ENCODE assay signal across 1 cellular context in the genomic region with DNA sequence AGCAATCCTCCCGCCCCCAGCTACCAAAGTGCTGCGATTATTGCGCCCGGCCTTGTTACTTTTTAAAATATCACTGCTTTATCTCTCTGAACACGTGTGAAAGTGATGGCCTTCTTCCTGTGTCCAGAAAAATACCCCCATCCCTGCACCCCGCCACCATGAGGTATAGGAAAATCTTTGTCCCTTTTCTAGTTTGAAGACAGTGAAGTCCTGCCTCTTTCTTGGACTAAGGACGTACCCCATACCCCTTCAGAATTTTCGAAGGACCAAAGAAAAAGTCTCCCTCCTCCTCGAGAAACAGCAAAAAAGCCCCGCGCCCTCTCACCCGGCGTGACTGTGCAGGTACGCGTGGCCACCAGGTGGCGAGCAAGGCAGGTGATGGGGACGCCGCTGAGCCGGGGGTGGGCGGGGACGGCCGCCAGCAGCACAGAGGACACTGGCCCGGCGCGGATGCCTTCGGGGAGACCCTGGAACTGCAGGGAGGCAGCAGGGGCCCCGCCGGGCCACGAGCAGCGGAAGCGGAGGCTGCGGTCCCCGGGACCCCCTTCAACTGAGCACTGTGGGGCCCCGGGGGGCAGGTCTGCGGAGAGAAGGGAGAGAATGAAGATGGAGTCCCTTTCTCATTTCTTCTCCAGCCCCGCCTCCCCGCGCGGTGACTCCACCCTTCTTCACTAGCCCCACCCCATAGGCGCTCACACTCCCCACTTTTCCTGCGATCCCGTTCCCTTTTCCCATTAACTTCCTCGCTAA.
TF ChIP-seq lines count a peak whose summit lies in the region.

No MANE protein-coding gene starts in this region.

TF ChIP-seq in K562, 482 proteins besides CTCF, POLR2A, EP300 and RAD21 (continued from another document and continues in another):
- TF ChIP-seq, protein P1, sequence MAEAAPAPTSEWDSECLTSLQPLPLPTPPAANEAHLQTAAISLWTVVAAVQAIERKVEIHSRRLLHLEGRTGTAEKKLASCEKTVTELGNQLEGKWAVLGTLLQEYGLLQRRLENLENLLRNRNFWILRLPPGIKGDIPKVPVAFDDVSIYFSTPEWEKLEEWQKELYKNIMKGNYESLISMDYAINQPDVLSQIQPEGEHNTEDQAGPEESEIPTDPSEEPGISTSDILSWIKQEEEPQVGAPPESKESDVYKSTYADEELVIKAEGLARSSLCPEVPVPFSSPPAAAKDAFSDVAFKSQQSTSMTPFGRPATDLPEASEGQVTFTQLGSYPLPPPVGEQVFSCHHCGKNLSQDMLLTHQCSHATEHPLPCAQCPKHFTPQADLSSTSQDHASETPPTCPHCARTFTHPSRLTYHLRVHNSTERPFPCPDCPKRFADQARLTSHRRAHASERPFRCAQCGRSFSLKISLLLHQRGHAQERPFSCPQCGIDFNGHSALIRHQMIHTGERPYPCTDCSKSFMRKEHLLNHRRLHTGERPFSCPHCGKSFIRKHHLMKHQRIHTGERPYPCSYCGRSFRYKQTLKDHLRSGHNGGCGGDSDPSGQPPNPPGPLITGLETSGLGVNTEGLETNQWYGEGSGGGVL (CRISPR knock-in tag; IDR thresholded peaks at IDR 0.05) = no peak
- peak; percentile 28; the same call in 1 of the 2 replicates for TF ChIP-seq CBFA2T2 (conservative IDR thresholded peaks at IDR 0.05)
- TF ChIP-seq DDX20 (tag; IDR thresholded peaks at IDR 0.05; ENCODE audit: low read depth) = no peak
- peak; percentile 25; the same call in 1 of the 2 replicates for TF ChIP-seq MYBL2 (IDR thresholded peaks at IDR 0.05; ENCODE audit: low read depth)
- no peak for TF ChIP-seq MYBL2 (CRISPR knock-in tag; IDR thresholded peaks at IDR 0.05; ENCODE audit: borderline replicate concordance)
- TF ChIP-seq PYGO2 (tag; IDR thresholded peaks at IDR 0.05) = no peak
- TF ChIP-seq STAT5A (IDR thresholded peaks at IDR 0.05; ENCODE audit: borderline replicate concordance, low read length) = no peak; the same call in 1 of the 2 replicates
- TF ChIP-seq, protein P2, sequence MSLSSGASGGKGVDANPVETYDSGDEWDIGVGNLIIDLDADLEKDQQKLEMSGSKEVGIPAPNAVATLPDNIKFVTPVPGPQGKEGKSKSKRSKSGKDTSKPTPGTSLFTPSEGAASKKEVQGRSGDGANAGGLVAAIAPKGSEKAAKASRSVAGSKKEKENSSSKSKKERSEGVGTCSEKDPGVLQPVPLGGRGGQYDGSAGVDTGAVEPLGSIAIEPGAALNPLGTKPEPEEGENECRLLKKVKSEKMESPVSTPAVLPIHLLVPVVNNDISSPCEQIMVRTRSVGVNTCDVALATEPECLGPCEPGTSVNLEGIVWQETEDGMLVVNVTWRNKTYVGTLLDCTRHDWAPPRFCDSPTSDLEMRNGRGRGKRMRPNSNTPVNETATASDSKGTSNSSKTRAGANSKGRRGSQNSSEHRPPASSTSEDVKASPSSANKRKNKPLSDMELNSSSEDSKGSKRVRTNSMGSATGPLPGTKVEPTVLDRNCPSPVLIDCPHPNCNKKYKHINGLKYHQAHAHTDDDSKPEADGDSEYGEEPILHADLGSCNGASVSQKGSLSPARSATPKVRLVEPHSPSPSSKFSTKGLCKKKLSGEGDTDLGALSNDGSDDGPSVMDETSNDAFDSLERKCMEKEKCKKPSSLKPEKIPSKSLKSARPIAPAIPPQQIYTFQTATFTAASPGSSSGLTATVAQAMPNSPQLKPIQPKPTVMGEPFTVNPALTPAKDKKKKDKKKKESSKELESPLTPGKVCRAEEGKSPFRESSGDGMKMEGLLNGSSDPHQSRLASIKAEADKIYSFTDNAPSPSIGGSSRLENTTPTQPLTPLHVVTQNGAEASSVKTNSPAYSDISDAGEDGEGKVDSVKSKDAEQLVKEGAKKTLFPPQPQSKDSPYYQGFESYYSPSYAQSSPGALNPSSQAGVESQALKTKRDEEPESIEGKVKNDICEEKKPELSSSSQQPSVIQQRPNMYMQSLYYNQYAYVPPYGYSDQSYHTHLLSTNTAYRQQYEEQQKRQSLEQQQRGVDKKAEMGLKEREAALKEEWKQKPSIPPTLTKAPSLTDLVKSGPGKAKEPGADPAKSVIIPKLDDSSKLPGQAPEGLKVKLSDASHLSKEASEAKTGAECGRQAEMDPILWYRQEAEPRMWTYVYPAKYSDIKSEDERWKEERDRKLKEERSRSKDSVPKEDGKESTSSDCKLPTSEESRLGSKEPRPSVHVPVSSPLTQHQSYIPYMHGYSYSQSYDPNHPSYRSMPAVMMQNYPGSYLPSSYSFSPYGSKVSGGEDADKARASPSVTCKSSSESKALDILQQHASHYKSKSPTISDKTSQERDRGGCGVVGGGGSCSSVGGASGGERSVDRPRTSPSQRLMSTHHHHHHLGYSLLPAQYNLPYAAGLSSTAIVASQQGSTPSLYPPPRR (CRISPR knock-in tag; IDR thresholded peaks at IDR 0.05; ENCODE audit: borderline replicate concordance) = no peak
- TF ChIP-seq, protein P3, sequence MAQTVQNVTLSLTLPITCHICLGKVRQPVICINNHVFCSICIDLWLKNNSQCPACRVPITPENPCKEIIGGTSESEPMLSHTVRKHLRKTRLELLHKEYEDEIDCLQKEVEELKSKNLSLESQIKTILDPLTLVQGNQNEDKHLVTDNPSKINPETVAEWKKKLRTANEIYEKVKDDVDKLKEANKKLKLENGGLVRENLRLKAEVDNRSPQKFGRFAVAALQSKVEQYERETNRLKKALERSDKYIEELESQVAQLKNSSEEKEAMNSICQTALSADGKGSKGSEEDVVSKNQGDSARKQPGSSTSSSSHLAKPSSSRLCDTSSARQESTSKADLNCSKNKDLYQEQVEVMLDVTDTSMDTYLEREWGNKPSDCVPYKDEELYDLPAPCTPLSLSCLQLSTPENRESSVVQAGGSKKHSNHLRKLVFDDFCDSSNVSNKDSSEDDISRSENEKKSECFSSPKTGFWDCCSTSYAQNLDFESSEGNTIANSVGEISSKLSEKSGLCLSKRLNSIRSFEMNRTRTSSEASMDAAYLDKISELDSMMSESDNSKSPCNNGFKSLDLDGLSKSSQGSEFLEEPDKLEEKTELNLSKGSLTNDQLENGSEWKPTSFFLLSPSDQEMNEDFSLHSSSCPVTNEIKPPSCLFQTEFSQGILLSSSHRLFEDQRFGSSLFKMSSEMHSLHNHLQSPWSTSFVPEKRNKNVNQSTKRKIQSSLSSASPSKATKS (CRISPR knock-in tag; IDR thresholded peaks at IDR 0.05) = no peak
- TF ChIP-seq, protein P4, sequence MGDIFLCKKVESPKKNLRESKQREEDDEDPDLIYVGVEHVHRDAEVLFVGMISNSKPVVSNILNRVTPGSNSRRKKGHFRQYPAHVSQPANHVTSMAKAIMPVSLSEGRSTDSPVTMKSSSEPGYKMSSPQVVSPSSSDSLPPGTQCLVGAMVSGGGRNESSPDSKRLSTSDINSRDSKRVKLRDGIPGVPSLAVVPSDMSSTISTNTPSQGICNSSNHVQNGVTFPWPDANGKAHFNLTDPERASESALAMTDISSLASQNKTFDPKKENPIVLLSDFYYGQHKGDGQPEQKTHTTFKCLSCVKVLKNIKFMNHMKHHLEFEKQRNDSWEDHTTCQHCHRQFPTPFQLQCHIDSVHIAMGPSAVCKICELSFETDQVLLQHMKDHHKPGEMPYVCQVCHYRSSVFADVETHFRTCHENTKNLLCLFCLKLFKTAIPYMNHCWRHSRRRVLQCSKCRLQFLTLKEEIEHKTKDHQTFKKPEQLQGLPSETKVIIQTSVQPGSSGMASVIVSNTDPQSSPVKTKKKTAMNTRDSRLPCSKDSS (IDR thresholded peaks at IDR 0.05; ENCODE audit: low read depth, partially characterized antibody) = no peak
- TF ChIP-seq, protein P5, sequence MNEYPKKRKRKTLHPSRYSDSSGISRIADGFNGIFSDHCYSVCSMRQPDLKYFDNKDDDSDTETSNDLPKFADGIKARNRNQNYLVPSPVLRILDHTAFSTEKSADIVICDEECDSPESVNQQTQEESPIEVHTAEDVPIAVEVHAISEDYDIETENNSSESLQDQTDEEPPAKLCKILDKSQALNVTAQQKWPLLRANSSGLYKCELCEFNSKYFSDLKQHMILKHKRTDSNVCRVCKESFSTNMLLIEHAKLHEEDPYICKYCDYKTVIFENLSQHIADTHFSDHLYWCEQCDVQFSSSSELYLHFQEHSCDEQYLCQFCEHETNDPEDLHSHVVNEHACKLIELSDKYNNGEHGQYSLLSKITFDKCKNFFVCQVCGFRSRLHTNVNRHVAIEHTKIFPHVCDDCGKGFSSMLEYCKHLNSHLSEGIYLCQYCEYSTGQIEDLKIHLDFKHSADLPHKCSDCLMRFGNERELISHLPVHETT (CRISPR knock-in tag; conservative IDR thresholded peaks at IDR 0.05 in 1 of 2, IDR thresholded peaks at IDR 0.05 in 1 of 2) = no peak; a peak in 1 of 4 replicates
- TF ChIP-seq, protein P6, sequence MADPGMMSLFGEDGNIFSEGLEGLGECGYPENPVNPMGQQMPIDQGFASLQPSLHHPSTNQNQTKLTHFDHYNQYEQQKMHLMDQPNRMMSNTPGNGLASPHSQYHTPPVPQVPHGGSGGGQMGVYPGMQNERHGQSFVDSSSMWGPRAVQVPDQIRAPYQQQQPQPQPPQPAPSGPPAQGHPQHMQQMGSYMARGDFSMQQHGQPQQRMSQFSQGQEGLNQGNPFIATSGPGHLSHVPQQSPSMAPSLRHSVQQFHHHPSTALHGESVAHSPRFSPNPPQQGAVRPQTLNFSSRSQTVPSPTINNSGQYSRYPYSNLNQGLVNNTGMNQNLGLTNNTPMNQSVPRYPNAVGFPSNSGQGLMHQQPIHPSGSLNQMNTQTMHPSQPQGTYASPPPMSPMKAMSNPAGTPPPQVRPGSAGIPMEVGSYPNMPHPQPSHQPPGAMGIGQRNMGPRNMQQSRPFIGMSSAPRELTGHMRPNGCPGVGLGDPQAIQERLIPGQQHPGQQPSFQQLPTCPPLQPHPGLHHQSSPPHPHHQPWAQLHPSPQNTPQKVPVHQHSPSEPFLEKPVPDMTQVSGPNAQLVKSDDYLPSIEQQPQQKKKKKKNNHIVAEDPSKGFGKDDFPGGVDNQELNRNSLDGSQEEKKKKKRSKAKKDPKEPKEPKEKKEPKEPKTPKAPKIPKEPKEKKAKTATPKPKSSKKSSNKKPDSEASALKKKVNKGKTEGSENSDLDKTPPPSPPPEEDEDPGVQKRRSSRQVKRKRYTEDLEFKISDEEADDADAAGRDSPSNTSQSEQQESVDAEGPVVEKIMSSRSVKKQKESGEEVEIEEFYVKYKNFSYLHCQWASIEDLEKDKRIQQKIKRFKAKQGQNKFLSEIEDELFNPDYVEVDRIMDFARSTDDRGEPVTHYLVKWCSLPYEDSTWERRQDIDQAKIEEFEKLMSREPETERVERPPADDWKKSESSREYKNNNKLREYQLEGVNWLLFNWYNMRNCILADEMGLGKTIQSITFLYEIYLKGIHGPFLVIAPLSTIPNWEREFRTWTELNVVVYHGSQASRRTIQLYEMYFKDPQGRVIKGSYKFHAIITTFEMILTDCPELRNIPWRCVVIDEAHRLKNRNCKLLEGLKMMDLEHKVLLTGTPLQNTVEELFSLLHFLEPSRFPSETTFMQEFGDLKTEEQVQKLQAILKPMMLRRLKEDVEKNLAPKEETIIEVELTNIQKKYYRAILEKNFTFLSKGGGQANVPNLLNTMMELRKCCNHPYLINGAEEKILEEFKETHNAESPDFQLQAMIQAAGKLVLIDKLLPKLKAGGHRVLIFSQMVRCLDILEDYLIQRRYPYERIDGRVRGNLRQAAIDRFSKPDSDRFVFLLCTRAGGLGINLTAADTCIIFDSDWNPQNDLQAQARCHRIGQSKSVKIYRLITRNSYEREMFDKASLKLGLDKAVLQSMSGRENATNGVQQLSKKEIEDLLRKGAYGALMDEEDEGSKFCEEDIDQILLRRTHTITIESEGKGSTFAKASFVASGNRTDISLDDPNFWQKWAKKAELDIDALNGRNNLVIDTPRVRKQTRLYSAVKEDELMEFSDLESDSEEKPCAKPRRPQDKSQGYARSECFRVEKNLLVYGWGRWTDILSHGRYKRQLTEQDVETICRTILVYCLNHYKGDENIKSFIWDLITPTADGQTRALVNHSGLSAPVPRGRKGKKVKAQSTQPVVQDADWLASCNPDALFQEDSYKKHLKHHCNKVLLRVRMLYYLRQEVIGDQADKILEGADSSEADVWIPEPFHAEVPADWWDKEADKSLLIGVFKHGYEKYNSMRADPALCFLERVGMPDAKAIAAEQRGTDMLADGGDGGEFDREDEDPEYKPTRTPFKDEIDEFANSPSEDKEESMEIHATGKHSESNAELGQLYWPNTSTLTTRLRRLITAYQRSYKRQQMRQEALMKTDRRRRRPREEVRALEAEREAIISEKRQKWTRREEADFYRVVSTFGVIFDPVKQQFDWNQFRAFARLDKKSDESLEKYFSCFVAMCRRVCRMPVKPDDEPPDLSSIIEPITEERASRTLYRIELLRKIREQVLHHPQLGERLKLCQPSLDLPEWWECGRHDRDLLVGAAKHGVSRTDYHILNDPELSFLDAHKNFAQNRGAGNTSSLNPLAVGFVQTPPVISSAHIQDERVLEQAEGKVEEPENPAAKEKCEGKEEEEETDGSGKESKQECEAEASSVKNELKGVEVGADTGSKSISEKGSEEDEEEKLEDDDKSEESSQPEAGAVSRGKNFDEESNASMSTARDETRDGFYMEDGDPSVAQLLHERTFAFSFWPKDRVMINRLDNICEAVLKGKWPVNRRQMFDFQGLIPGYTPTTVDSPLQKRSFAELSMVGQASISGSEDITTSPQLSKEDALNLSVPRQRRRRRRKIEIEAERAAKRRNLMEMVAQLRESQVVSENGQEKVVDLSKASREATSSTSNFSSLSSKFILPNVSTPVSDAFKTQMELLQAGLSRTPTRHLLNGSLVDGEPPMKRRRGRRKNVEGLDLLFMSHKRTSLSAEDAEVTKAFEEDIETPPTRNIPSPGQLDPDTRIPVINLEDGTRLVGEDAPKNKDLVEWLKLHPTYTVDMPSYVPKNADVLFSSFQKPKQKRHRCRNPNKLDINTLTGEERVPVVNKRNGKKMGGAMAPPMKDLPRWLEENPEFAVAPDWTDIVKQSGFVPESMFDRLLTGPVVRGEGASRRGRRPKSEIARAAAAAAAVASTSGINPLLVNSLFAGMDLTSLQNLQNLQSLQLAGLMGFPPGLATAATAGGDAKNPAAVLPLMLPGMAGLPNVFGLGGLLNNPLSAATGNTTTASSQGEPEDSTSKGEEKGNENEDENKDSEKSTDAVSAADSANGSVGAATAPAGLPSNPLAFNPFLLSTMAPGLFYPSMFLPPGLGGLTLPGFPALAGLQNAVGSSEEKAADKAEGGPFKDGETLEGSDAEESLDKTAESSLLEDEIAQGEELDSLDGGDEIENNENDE (IDR thresholded peaks at IDR 0.05; ENCODE audit: low read depth, low read length) = no peak
- no peak for TF ChIP-seq ZNF282 (CRISPR knock-in tag; IDR thresholded peaks at IDR 0.05)
